In the genomic region with DNA sequence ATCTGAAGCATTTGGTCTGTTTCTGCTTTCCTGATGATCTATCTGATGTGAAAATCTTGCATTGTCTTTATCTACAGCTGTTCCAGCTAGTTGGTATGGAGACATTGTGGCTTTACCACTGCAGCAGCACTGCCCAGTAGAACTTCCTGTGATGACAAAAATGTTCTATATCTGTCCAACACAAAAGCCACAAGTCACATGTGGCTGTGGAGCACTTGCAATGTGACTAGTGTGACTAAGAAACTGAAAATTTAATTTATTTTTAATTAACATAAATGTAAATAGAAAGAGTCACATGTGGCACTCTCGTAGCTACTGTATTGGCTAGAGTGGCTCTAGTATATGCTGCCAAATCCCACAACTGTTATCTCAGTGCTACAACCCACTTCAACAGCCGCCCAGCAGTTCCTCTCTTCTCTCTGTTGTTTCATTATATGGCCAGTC, we compare ENCODE assay signal across 8 cellular contexts.
A peak's percentile ranks its signal among the peaks of the same experiment; 100 is the strongest.
DNase-seq lines count a peak whose midpoint lies in the region; ATAC-seq, FAIRE-seq and TF ChIP-seq lines count a peak whose summit lies in the region.

No MANE protein-coding gene starts in this region.

- H3K36me3 ChIP-seq in small intestine (ENCODE audit: control insufficient read depth in 2 of 2, insufficient read depth in 2 of 2, low read length in 2 of 2) (no peaks in the 10 kb centered on the region), Caco-2 (ENCODE audit: control insufficient read depth, insufficient read depth, low read length) (no peaks in the 10 kb centered on the region)

- H3K27ac ChIP-seq in small intestine (ENCODE audit: low read depth in 1 of 2, low read length in 1 of 2), result peak overlapping the region in 1 of 2 donors; percentile 71

- H3K4me1 ChIP-seq in small intestine (ENCODE audit: control insufficient read depth in 2 of 2, insufficient read depth in 1 of 2, low read depth in 1 of 2, low read length in 1 of 2) (peaks cover 0 to 4% of the 10 kb centered on the region in 2 donors), Caco-2 (no peaks in the 10 kb centered on the region)

- no peaks in the 10 kb centered on the region for H3K9me3 ChIP-seq in small intestine (ENCODE audit: control insufficient read depth, low read depth)
- no peaks in the 10 kb centered on the region for H3K9me3 ChIP-seq in Caco-2

- 47 to 77% (median 62%) methylated on average over 2 of the region's 2 CpGs for WGBS in small intestine, 3 donors

- H3K36me3 Mint-ChIP-seq in T-cell, result no peaks in the 10 kb centered on the region
- H3K36me3 Mint-ChIP-seq in Caco-2 (ENCODE audit: insufficient read depth, unreplicated experiment), result no peaks in the 10 kb centered on the region

- TF ChIP-seq CTCF in Caco-2 (IDR thresholded peaks at IDR 0.05; ENCODE audit: insufficient read depth in 1 of 2, low read depth in 1 of 2, low read length in 1 of 2, severe bottlenecking in 1 of 2, unreplicated experiment in 1 of 2), result no peak

- DNase-seq in Ammon's horn (ENCODE audit: low spot score), result peak; percentile 16
- peak in 15 of 34 experiments; percentile 0 to 44 (median 14) for DNase-seq in T-cell
- peak; percentile 34 for DNase-seq in small intestine
- no peak for DNase-seq in anterior cingulate cortex (lab: John Stamatoyannopoulos, UW)
- DNase-seq in NCI-H2196 treated with DMSO at 0.1 percent for 48 hours (lab: John Stamatoyannopoulos, UW; ENCODE audit: unreplicated experiment), result no peak
- no peak for DNase-seq in Caco-2

- H3K27me3 Mint-ChIP-seq in T-cell (peaks cover 2 to 4% of the 10 kb centered on the region in 2 donors), Caco-2 (ENCODE audit: insufficient read depth, unreplicated experiment) (peaks cover 2% of the 10 kb centered on the region)

- no peak overlapping the region for H3K27ac Mint-ChIP-seq in T-cell
- no peak overlapping the region for H3K27ac Mint-ChIP-seq in Caco-2 (ENCODE audit: unreplicated experiment)

- H3K9me3 Mint-ChIP-seq in T-cell (no peaks in the 10 kb centered on the region), Caco-2 (ENCODE audit: unreplicated experiment) (no peaks in the 10 kb centered on the region)

- intact Hi-C loops in Caco-2 (cut with micrococcal nuclease; ENCODE audit: unreplicated experiment), result no loop called here

- H3K4me1 Mint-ChIP-seq in T-cell, result peaks cover 0 to 13% (median 0%) of the 10 kb centered on the region in 3 donors
- no peaks in the 10 kb centered on the region for H3K4me1 Mint-ChIP-seq in Caco-2 (ENCODE audit: low read depth, unreplicated experiment)

- ATAC-seq in GM19324 (IDR thresholded peaks at IDR 0.05; ENCODE audit: low FRiP score, unreplicated experiment) (peak; percentile 86), HG03159 (IDR thresholded peaks at IDR 0.05; ENCODE audit: unreplicated experiment) (peak; percentile 87), T-cell (replicated peaks in 1 of 4) (peak in 3 of 4 experiments; percentile 27 to 65 (median 48))

- BruUV-seq in Caco-2 (replicated peaks; lab: Mats Ljungman, UMichigan), result no TSS peak

- H3K4me3 Mint-ChIP-seq in T-cell (no peak overlapping the region), Caco-2 (ENCODE audit: unreplicated experiment) (no peak overlapping the region)

- no peak for FAIRE-seq in small intestine (lab: Jason Lieb, UNC)

- POLR2A ChIA-PET in T-cell (lab: Charles Lee) (no interaction called here), Caco-2 (lab: Charles Lee) (no interaction called here)

- CTCF ChIA-PET in T-cell (lab: Charles Lee) (no interaction called here), Caco-2 (lab: Charles Lee) (no interaction called here)

- H3K4me3 ChIP-seq in small intestine (ENCODE audit: low read depth in 1 of 2, low read length in 2 of 2) (no peak overlapping the region), Caco-2 (ENCODE audit: low read depth, low read length) (no peak overlapping the region)

- no peaks in the 10 kb centered on the region for H3K27me3 ChIP-seq in small intestine (ENCODE audit: control insufficient read depth in 2 of 2, insufficient read depth in 2 of 2, low read length in 2 of 2)
- H3K27me3 ChIP-seq in Caco-2 (replicated peaks; ENCODE audit: control insufficient read depth, insufficient read depth, low read length), result no peaks in the 10 kb centered on the region

Comparison
In these comparisons a context has a peak if more than half of its experiments do, and no peak if none do; other contexts are left out.
1. DNase-seq: peak in Ammon's horn (single experiment) and small intestine (single experiment); none in anterior cingulate cortex (0 of 58), NCI-H2196 treated with DMSO at 0.1 percent for 48 hours (single experiment) and Caco-2 (0 of 2).
2. Peak in every context shown above with its lines, with median percentiles within 50 percentile points of each other: ATAC-seq.